Comparison of ENCODE assay signal across 12 cellular contexts in genomic region chr4:15253346-15253745, GRCh38.
A peak's percentile ranks its signal among the peaks of the same experiment; 100 is the strongest.
DNase-seq lines count a peak whose midpoint lies in the region; ATAC-seq lines count a peak whose summit lies in the region.
"Had no signal": no experiment of that assay in that cellular context is flagged by ENCODE, and none has a peak within 500 bp of the region (broad histone marks: within the 10 kb centered on the region; RNA-seq: fewer than 3 reads in every experiment).

No MANE protein-coding gene starts in this region.

- no peak overlapping the region for H3K4me3 Mint-ChIP-seq in memory B cell
- H3K4me3 Mint-ChIP-seq: central memory CD8-positive, alpha-beta T cell had no signal

- H3K27ac Mint-ChIP-seq in memory B cell = peak overlapping the region; percentile 15

- ATAC-seq in GM18868 (IDR thresholded peaks at IDR 0.05; ENCODE audit: unreplicated experiment) (peak; percentile 90), GM21528 (IDR thresholded peaks at IDR 0.05; ENCODE audit: low FRiP score, unreplicated experiment) (peak; percentile 70), HG03064 (IDR thresholded peaks at IDR 0.05; ENCODE audit: low read depth, unreplicated experiment) (peak; percentile 79), memory B cell (ENCODE audit: low read depth) (peak; percentile 91)

- H3K4me1 Mint-ChIP-seq in memory B cell = peaks cover 8% of the 10 kb centered on the region
- H3K4me1 Mint-ChIP-seq: central memory CD8-positive, alpha-beta T cell had no signal

- peaks cover 2% of the 10 kb centered on the region for H3K9me3 Mint-ChIP-seq in memory B cell
- H3K9me3 Mint-ChIP-seq: central memory CD8-positive, alpha-beta T cell had no signal

- DNase-seq in memory B cell (ENCODE audit: low spot score in 2 of 2) = peak in 1 of 2 donors; percentile 8
- DNase-seq in NOMO-1 treated with DMSO at 0.1 percent for 48 hours (lab: John Stamatoyannopoulos, UW; ENCODE audit: unreplicated experiment) = no peak
- no peak for DNase-seq in NCI-H774 (lab: John Stamatoyannopoulos, UW)
- DNase-seq in ureter (ENCODE audit: low spot score) = no peak
- DNase-seq in NCI-H1105 (lab: John Stamatoyannopoulos, UW) = no peak
- DNase-seq: activated gamma-delta T cell treated with Interleukin-2 at 50 U/mL for 16 hours, GF-D8, NCI-H446 treated with DMSO at 0.1 percent for 48 hours had no signal

- peaks cover 4% of the 10 kb centered on the region for H3K27me3 Mint-ChIP-seq in memory B cell

- H3K36me3 Mint-ChIP-seq in memory B cell = no peaks in the 10 kb centered on the region
